ENCODE assay signal across 1 cellular context in the genomic region with DNA sequence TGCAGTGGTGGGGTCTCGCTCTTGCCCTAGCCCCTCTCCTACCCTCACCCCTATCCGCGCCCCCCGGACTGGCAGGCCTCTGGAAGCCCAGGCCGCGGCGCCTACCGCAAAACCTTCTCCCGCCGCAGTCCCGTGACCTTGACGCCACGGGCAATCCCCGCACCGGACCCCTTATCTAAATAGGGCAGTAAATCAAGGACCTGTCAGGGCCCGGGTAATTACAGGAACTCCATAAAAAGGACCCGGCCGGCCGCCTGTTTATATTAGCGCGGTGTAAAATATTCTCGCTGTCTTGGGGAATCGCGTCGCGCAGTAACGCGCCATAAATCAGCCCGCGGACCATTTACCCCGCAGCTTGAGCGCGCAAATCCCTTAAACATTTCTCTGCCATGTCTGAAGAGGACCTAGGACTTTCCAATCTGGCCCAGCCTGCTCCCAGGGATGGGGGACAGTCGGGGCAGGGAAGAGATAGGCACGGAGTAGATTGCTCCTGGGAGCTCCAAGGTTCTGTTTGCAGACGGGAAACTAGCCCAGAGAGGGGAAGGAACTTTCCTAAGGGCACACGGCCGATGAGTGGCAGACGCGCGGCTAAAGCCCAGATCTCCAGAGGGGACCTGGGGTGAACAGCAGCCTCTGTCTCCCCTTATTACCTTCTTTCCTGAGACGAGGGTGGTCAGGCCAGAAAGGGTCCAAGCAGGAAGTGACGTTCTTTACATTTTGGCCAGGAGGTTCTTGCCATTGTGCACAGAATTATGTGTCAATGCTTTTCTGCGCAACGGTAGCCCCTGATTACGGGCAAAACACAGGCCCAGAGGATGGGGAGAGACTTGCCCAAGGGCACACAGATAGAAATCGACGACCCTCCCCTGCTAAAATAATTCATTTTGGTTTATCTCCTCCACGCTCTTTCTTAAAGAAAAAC.
TF ChIP-seq lines count a peak whose summit lies in the region.

No MANE protein-coding gene starts in this region.

TF ChIP-seq in GM23338, 12 proteins besides CTCF, POLR2A, EP300 and RAD21 (continued from another document):
- no peak for TF ChIP-seq ZNF462 (CRISPR knock-in tag; IDR thresholded peaks at IDR 0.05)
- TF ChIP-seq EZH2phosphoT487 (IDR thresholded peaks at IDR 0.05; ENCODE audit: unreplicated experiment), result peak; percentile 78
